In the genomic region with DNA sequence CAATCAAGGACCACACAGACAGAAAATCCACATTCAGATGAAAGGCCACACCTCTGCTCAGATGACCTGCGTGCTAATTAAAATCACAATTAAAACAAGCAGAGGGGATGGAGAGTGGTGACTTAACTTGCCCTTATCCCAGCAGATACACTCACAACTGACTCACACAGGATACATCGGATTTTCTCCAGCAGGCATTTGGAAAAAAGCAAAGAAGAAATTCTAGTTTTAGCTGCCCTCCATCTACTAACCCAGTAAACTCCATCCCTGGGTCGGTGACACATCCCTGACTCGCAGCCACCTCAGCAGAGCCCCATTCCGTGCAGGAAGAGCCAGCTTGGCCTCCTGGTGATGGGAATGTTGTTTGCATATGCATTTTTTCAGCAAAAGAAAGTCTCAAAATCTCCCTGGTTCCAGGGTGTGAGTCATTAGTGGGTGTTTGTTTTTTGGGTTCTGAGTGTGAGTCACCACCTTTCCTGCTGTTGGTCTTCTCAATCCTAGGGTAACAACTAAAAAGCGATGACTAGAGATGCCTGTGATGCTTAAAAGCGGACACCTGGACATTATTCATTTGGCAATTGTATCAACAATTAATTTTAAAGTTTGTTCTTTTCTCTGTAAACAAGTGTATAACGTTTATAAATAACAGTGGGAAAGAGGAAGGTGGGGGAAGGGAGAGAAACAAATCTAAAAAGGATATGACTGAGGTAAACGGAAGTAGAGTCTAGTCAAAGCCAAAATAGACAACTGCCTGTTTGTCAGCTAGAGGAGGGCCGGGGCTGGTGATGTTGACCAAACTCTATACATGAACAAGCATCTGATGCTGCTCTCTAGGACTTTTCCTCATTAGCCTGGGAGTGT, we compare ENCODE assay signal across 1 cellular context.
TF ChIP-seq lines count a peak whose summit lies in the region.

No MANE protein-coding gene starts in this region.

TF ChIP-seq in HEK293, 187 proteins besides CTCF, POLR2A, EP300 and RAD21 (continued from another document):
- TF ChIP-seq, protein P1, sequence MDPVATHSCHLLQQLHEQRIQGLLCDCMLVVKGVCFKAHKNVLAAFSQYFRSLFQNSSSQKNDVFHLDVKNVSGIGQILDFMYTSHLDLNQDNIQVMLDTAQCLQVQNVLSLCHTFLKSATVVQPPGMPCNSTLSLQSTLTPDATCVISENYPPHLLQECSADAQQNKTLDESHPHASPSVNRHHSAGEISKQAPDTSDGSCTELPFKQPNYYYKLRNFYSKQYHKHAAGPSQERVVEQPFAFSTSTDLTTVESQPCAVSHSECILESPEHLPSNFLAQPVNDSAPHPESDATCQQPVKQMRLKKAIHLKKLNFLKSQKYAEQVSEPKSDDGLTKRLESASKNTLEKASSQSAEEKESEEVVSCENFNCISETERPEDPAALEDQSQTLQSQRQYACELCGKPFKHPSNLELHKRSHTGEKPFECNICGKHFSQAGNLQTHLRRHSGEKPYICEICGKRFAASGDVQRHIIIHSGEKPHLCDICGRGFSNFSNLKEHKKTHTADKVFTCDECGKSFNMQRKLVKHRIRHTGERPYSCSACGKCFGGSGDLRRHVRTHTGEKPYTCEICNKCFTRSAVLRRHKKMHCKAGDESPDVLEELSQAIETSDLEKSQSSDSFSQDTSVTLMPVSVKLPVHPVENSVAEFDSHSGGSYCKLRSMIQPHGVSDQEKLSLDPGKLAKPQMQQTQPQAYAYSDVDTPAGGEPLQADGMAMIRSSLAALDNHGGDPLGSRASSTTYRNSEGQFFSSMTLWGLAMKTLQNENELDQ (tag by site-specific recombination; IDR thresholded peaks at IDR 0.05; ENCODE audit: low read depth): no peak
- no peak for TF ChIP-seq ZNF19 (tag by site-specific recombination; IDR thresholded peaks at IDR 0.05; ENCODE audit: low read depth)
- no peak for TF ChIP-seq SCRT1 (tag by site-specific recombination; IDR thresholded peaks at IDR 0.05; ENCODE audit: borderline replicate concordance)
- no peak for TF ChIP-seq ZNF701 (tag by site-specific recombination; IDR thresholded peaks at IDR 0.05)
- TF ChIP-seq ZEB2 (tag by site-specific recombination; IDR thresholded peaks at IDR 0.05): peak; percentile 60; the same call in 1 of the 2 replicates
- TF ChIP-seq IKZF3 (tag by site-specific recombination; IDR thresholded peaks at IDR 0.05): peak; percentile 35; the same call in 1 of the 2 replicates
- TF ChIP-seq ZNF211 (tag by site-specific recombination; IDR thresholded peaks at IDR 0.05; ENCODE audit: low read depth): no peak
- TF ChIP-seq, protein P2, sequence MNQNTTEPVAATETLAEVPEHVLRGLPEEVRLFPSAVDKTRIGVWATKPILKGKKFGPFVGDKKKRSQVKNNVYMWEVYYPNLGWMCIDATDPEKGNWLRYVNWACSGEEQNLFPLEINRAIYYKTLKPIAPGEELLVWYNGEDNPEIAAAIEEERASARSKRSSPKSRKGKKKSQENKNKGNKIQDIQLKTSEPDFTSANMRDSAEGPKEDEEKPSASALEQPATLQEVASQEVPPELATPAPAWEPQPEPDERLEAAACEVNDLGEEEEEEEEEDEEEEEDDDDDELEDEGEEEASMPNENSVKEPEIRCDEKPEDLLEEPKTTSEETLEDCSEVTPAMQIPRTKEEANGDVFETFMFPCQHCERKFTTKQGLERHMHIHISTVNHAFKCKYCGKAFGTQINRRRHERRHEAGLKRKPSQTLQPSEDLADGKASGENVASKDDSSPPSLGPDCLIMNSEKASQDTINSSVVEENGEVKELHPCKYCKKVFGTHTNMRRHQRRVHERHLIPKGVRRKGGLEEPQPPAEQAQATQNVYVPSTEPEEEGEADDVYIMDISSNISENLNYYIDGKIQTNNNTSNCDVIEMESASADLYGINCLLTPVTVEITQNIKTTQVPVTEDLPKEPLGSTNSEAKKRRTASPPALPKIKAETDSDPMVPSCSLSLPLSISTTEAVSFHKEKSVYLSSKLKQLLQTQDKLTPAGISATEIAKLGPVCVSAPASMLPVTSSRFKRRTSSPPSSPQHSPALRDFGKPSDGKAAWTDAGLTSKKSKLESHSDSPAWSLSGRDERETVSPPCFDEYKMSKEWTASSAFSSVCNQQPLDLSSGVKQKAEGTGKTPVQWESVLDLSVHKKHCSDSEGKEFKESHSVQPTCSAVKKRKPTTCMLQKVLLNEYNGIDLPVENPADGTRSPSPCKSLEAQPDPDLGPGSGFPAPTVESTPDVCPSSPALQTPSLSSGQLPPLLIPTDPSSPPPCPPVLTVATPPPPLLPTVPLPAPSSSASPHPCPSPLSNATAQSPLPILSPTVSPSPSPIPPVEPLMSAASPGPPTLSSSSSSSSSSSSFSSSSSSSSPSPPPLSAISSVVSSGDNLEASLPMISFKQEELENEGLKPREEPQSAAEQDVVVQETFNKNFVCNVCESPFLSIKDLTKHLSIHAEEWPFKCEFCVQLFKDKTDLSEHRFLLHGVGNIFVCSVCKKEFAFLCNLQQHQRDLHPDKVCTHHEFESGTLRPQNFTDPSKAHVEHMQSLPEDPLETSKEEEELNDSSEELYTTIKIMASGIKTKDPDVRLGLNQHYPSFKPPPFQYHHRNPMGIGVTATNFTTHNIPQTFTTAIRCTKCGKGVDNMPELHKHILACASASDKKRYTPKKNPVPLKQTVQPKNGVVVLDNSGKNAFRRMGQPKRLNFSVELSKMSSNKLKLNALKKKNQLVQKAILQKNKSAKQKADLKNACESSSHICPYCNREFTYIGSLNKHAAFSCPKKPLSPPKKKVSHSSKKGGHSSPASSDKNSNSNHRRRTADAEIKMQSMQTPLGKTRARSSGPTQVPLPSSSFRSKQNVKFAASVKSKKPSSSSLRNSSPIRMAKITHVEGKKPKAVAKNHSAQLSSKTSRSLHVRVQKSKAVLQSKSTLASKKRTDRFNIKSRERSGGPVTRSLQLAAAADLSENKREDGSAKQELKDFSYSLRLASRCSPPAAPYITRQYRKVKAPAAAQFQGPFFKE (tag by site-specific recombination; IDR thresholded peaks at IDR 0.05; ENCODE audit: borderline replicate concordance): no peak
- no peak for TF ChIP-seq ZBTB7A (tag by site-specific recombination; IDR thresholded peaks at IDR 0.05; ENCODE audit: low read depth)
- TF ChIP-seq ZNF146 (tag by site-specific recombination; IDR thresholded peaks at IDR 0.05): no peak
- no peak for TF ChIP-seq ZBTB17 (tag by site-specific recombination; IDR thresholded peaks at IDR 0.05)
- TF ChIP-seq ZNF2 (tag by site-specific recombination; IDR thresholded peaks at IDR 0.05): no peak
- no peak for TF ChIP-seq ZNF391 (tag by site-specific recombination; IDR thresholded peaks at IDR 0.05; ENCODE audit: borderline replicate concordance, low read depth)
- no peak for TF ChIP-seq ZNF670 (tag by site-specific recombination; IDR thresholded peaks at IDR 0.05; ENCODE audit: low read depth)
